7 cellular contexts compared by ENCODE assay signal in the genomic region with DNA sequence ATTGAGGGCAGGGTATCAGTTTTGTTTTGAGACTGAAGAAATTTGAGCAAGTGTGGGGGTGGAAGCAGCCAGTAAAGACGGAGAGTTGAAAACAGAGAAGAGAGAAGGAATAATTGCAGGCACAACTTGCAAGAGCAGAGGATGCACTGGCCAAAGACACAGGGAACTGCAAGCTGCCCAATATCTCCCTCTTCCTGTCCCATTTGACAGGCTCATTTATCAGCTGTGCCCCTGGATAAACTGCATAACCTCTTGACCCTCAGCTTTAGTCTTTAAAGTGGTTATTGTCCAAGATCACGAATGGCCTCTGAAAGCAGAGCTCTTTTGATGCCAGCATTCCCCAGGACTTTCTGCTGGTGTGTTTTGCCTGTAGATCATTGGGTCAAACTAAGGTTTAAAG.
"Had no signal": no experiment of that assay in that cellular context is flagged by ENCODE, and none has a peak within 500 bp of the region (broad histone marks: within the 10 kb centered on the region; RNA-seq: fewer than 3 reads in every experiment).

No MANE protein-coding gene starts in this region.

- ATAC-seq: GM23338 had no signal

- H2AFZ ChIP-seq: GM23338 had no signal

- DNase-seq: H9, HCEC 1CT, IMR-90 had no signal

- FAIRE-seq: H1, H54, HTR-8/SVneo had no signal

- H3K4me3 ChIP-seq: GM23338 had no signal

- H3K4me2 ChIP-seq: GM23338 had no signal

- H3K4me3 Mint-ChIP-seq: GM23338, H9 had no signal

- H3K27ac Mint-ChIP-seq: GM23338, H9 had no signal
